Comparison of ENCODE assay signal across 1 cellular context in genomic region chr5:143336485-143336884, GRCh38.
TF ChIP-seq lines count a peak whose summit lies in the region.

No MANE protein-coding gene starts in this region.

TF ChIP-seq in GM23338, 12 proteins besides CTCF, POLR2A, EP300 and RAD21 (continued from another document):
- TF ChIP-seq ZNF462 (CRISPR knock-in tag; IDR thresholded peaks at IDR 0.05): no peak
- TF ChIP-seq JUNB (IDR thresholded peaks at IDR 0.05; ENCODE audit: unreplicated experiment): no peak
- no peak for TF ChIP-seq EZH2 (IDR thresholded peaks at IDR 0.05; ENCODE audit: low read depth, unreplicated experiment)
- TF ChIP-seq STAT1 (IDR thresholded peaks at IDR 0.05; ENCODE audit: unreplicated experiment): no peak
- no peak for TF ChIP-seq POLR2AphosphoS5 (IDR thresholded peaks at IDR 0.05; ENCODE audit: low read depth)
- TF ChIP-seq REST (IDR thresholded peaks at IDR 0.05; ENCODE audit: unreplicated experiment): no peak
- TF ChIP-seq ZNF331 (CRISPR knock-in tag; IDR thresholded peaks at IDR 0.05; ENCODE audit: low read depth): no peak
- TF ChIP-seq NANOG (IDR thresholded peaks at IDR 0.05; ENCODE audit: borderline replicate concordance): no peak
- TF ChIP-seq ETS1 (IDR thresholded peaks at IDR 0.05): no peak
- no peak for TF ChIP-seq CREB1 (CRISPR knock-in tag; IDR thresholded peaks at IDR 0.05; ENCODE audit: low read depth)
- no peak for TF ChIP-seq EZH2phosphoT487 (IDR thresholded peaks at IDR 0.05; ENCODE audit: unreplicated experiment)
